In the genomic region with DNA sequence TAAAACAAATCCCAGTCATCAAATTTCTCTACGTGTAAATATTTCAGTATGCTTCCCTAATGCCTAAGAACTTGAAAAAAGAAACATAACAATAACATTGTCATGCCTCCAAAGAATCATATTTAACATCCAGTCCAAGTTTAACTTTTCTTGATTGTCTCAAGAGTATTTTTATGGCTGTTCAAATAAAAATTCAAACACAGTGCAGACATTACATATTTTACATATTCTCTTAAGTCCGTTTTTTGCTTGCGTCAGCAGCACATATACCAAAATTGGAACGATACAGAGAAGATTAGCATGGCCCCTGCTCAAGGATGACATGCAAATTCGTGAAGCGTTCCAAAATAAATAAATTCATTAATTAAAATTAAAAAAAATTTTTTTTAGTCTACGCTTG, we compare ENCODE assay signal across 28 cellular contexts.
"Had no signal": no experiment of that assay in that cellular context is flagged by ENCODE, and none has a peak within 500 bp of the region (broad histone marks: within the 10 kb centered on the region; RNA-seq: fewer than 3 reads in every experiment).

No MANE protein-coding gene starts in this region.

- FAIRE-seq: small intestine, urothelium cell line had no signal

- H3K4me3 Mint-ChIP-seq: natural killer cell treated with Interleukin-12 subunit alpha and Interleukin-12 subunit beta and Interleukin-15 and Interleukin-18, amount 100 ng/mL, for 72 hours; neural progenitor cell; stimulated activated effector memory CD8-positive, alpha-beta T cell treated with anti-CD3 and anti-CD28 coated beads, Interleukin-12 subunit alpha, Interleukin-12 subunit beta, amount 100 ng/mL, for 72 hours; stimulated activated naive B cell treated with anti-CD40 and anti-IgM and Interleukin-4, amounts not matched to agents 10 μg/mL and 1 μg/mL and 100 μg/mL, for 72 hours; stimulated activated naive CD8-positive, alpha-beta T cell treated with anti-CD3 and anti-CD28 coated beads, Interleukin-15, Interleukin-2, amounts not matched to agents 100 ng/mL and 50 ng/mL, for 24 hours had no signal

- H3K9ac ChIP-seq: neural progenitor cell, parathyroid adenoma had no signal

- H3K27me3 ChIP-seq: neural progenitor cell, ovary, right lobe of liver, sigmoid colon, stomach, thyroid gland, tibial nerve, upper lobe of left lung, vagina had no signal

- H3K9me3 ChIP-seq: thoracic aorta, thyroid gland, vagina had no signal

- H3K27me3 Mint-ChIP-seq: progenitor cell of endocrine pancreas; stimulated activated naive B cell treated with anti-CD40 and anti-IgM and Interleukin-4, amounts not matched to agents 10 μg/mL and 1 μg/mL and 100 μg/mL, for 72 hours; stimulated activated naive CD8-positive, alpha-beta T cell treated with anti-CD3 and anti-CD28 coated beads, Interleukin-15, Interleukin-2, amounts not matched to agents 100 ng/mL and 50 ng/mL, for 24 hours had no signal

- H3K4me1 ChIP-seq: neural progenitor cell, parathyroid adenoma, psoas muscle, stomach, thyroid gland, tibial nerve, upper lobe of left lung, vagina had no signal

- H3K27ac Mint-ChIP-seq: natural killer cell treated with Interleukin-12 subunit alpha and Interleukin-12 subunit beta and Interleukin-15 and Interleukin-18, amount 100 ng/mL, for 72 hours; neural progenitor cell; progenitor cell of endocrine pancreas; stimulated activated effector memory CD8-positive, alpha-beta T cell treated with anti-CD3 and anti-CD28 coated beads, Interleukin-12 subunit alpha, Interleukin-12 subunit beta, amount 100 ng/mL, for 72 hours; stimulated activated naive B cell treated with anti-CD40 and anti-IgM and Interleukin-4, amounts not matched to agents 10 μg/mL and 1 μg/mL and 100 μg/mL, for 72 hours; stimulated activated naive CD8-positive, alpha-beta T cell treated with anti-CD3 and anti-CD28 coated beads, Interleukin-15, Interleukin-2, amounts not matched to agents 100 ng/mL and 50 ng/mL, for 24 hours had no signal

- H3K36me3 ChIP-seq: neural progenitor cell, ovary, right lobe of liver, sigmoid colon, stomach, thoracic aorta, thyroid gland, tibial nerve, upper lobe of left lung, vagina had no signal

- H3K27ac ChIP-seq: neural progenitor cell, ovary, parathyroid adenoma, psoas muscle, right lobe of liver, sigmoid colon, stomach, thoracic aorta, thyroid gland, tibial nerve, upper lobe of left lung, vagina had no signal

- H3K4me3 ChIP-seq: neural progenitor cell, ovary, psoas muscle, right lobe of liver, sigmoid colon, stomach, thoracic aorta, thyroid gland, tibial nerve, upper lobe of left lung, vagina had no signal

- H3K9me3 Mint-ChIP-seq: natural killer cell treated with Interleukin-12 subunit alpha and Interleukin-12 subunit beta and Interleukin-15 and Interleukin-18, amount 100 ng/mL, for 72 hours; stimulated activated effector memory CD8-positive, alpha-beta T cell treated with anti-CD3 and anti-CD28 coated beads, Interleukin-12 subunit alpha, Interleukin-12 subunit beta, amount 100 ng/mL, for 72 hours had no signal

- H3K4me2 ChIP-seq: neural progenitor cell had no signal

- H3K4me1 Mint-ChIP-seq: neural progenitor cell; stimulated activated effector memory CD8-positive, alpha-beta T cell treated with anti-CD3 and anti-CD28 coated beads, Interleukin-12 subunit alpha, Interleukin-12 subunit beta, amount 100 ng/mL, for 72 hours had no signal

- ATAC-seq: natural killer cell treated with Interleukin-12 subunit alpha and Interleukin-12 subunit beta and Interleukin-15 and Interleukin-18, amount 100 ng/mL, for 72 hours; psoas muscle; right cardiac atrium; right lobe of liver; stimulated activated effector memory CD8-positive, alpha-beta T cell treated with anti-CD3 and anti-CD28 coated beads, Interleukin-12 subunit alpha, Interleukin-12 subunit beta, amount 100 ng/mL, for 72 hours; stimulated activated naive B cell treated with anti-CD40 and anti-IgM and Interleukin-4, amounts not matched to agents 10 μg/mL and 1 μg/mL and 100 μg/mL, for 72 hours had no signal

- DNase-seq: occipital lobe; ovary; posterior cingulate gyrus; psoas muscle; right cardiac atrium; right lobe of liver; sigmoid colon; small intestine; stimulated activated CD4-positive, alpha-beta T cell treated with anti-CD3 and anti-CD28 coated beads, Interleukin-15, amount 100 ng/mL, for 24 hours; stimulated activated CD4-positive, alpha-beta T cell treated with anti-CD3 and anti-CD28 coated beads, Interleukin-2, amount 100 ng/mL, for 24 hours; stimulated activated CD4-positive, alpha-beta T cell treated with anti-CD3 and anti-CD28 coated beads, Interleukin-2, amount 100 ng/mL, for 48 hours; stimulated activated CD4-positive, alpha-beta T cell treated with anti-CD3 and anti-CD28 coated beads, Interleukin-4, amount 100 ng/mL, for 24 hours; stimulated activated naive B cell treated with anti-CD40 and anti-IgM and Interleukin-4, amounts not matched to agents 10 μg/mL and 1 μg/mL and 100 μg/mL, for 72 hours; stimulated activated naive CD4-positive, alpha-beta T cell treated with Interleukin-2 at 50 U/mL for 16 hours; stomach; thyroid gland; trophoblast cell; upper lobe of left lung had no signal

- H3K36me3 Mint-ChIP-seq: natural killer cell treated with Interleukin-12 subunit alpha and Interleukin-12 subunit beta and Interleukin-15 and Interleukin-18, amount 100 ng/mL, for 72 hours; stimulated activated effector memory CD8-positive, alpha-beta T cell treated with anti-CD3 and anti-CD28 coated beads, Interleukin-12 subunit alpha, Interleukin-12 subunit beta, amount 100 ng/mL, for 72 hours had no signal
